Comparison of ENCODE assay signal across 13 cellular contexts in genomic region chr2:191979221-191979730, GRCh38.
A peak's percentile ranks its signal among the peaks of the same experiment; 100 is the strongest.
DNase-seq lines count a peak whose midpoint lies in the region; ATAC-seq and TF ChIP-seq lines count a peak whose summit lies in the region.
"Had no signal": no experiment of that assay in that cellular context is flagged by ENCODE, and none has a peak within 500 bp of the region (broad histone marks: within the 10 kb centered on the region; RNA-seq: fewer than 3 reads in every experiment).

No MANE protein-coding gene starts in this region.

- CTCF ChIA-PET in WTC11 (lab: Charles Lee), result interaction anchor here (0.7 to 1.7 kb wide), 3 partner anchors 46 to 183 kb away, joined by 3 to 6 read pairs (median 3); no protein-coding TSS in a partner anchor

- no peak overlapping the region for H3K23ac ChIP-seq in mesendoderm (ENCODE audit: low read length)

- intact Hi-C loops in colonic mucosa (cut with DNase I), result no loop called here

- in situ Hi-C loops in HAP-1 (cut with MboI; ENCODE audit: low sequenced_read_pairs), result no loop called here

- no peak overlapping the region for H2BK15ac ChIP-seq in mesendoderm (replicated peaks; ENCODE audit: low read depth)

- H3K27me3 Mint-ChIP-seq in WTC11 (ENCODE audit: low read depth), result no peaks in the 10 kb centered on the region

- DNase-seq in HAP-1 (ENCODE audit: low spot score in 2 of 2) (peak; percentile 62 to 99), WTC11 (ENCODE audit: low spot score) (no peak), mesendoderm (no peak), NCI-H2081 (lab: John Stamatoyannopoulos, UW) (no peak), colonic mucosa (no peak)
- DNase-seq: ACHN; CD4-positive, CD25-positive, alpha-beta regulatory T cell; DMS53; GF-D8 had no signal

- H3K36me3 Mint-ChIP-seq in WTC11, result peaks cover 3% of the 10 kb centered on the region; the same call in 1 of the 2 replicates
- H3K36me3 Mint-ChIP-seq: CD4-positive, CD25-positive, alpha-beta regulatory T cell had no signal

- no peaks in the 10 kb centered on the region for H3K27me3 ChIP-seq in HAP-1 (ENCODE audit: low read depth)
- no peaks in the 10 kb centered on the region for H3K27me3 ChIP-seq in iPS-18a (ENCODE audit: control insufficient read depth, insufficient read depth, low read length)
- H3K27me3 ChIP-seq in mesendoderm (ENCODE audit: insufficient read depth, low read length, poor library complexity), result no peaks in the 10 kb centered on the region
- H3K27me3 ChIP-seq in colonic mucosa, result no peaks in the 10 kb centered on the region
- H3K27me3 ChIP-seq: BLaER1 treated with 17β-estradiol and CSF1 and Interleukin-3, amounts not matched to agents 10 nM and 100 nM had no signal

- H3K56ac ChIP-seq in mesendoderm (ENCODE audit: low read length), result no peak overlapping the region

- peak overlapping the region; percentile 34 for H3K27ac Mint-ChIP-seq in WTC11
- H3K27ac Mint-ChIP-seq: CD4-positive, CD25-positive, alpha-beta regulatory T cell had no signal

- no peaks in the 10 kb centered on the region for H3K79me1 ChIP-seq in mesendoderm (ENCODE audit: low read length)

- H3K79me2 ChIP-seq in mesendoderm (ENCODE audit: control insufficient read depth, insufficient read depth, low read length), result no peaks in the 10 kb centered on the region

- H3K9me3 Mint-ChIP-seq in WTC11, result peaks cover 8% of the 10 kb centered on the region
- H3K9me3 Mint-ChIP-seq: CD4-positive, CD25-positive, alpha-beta regulatory T cell had no signal

- H3K4me2 ChIP-seq in mesendoderm (ENCODE audit: low read length), result no peak overlapping the region
- H3K4me2 ChIP-seq: BLaER1 treated with 17β-estradiol and CSF1 and Interleukin-3, amounts not matched to agents 10 nM and 100 nM had no signal

- 0 out of 2 replicates have a peak overlapping the region, but pooled peaks have one; percentile 19 for H3K4me3 Mint-ChIP-seq in WTC11
- H3K4me3 Mint-ChIP-seq: CD4-positive, CD25-positive, alpha-beta regulatory T cell had no signal

- H3K4ac ChIP-seq in mesendoderm (ENCODE audit: low read depth, low read length), result no peak overlapping the region

- H3K4me1 ChIP-seq in HAP-1 (peaks cover 17% of the 10 kb centered on the region), iPS-18a (ENCODE audit: control insufficient read depth, low read depth, low read length) (peaks cover 23% of the 10 kb centered on the region), mesendoderm (ENCODE audit: control insufficient read depth, low read depth, low read length) (no peaks in the 10 kb centered on the region), colonic mucosa (no peaks in the 10 kb centered on the region)
- H3K4me1 ChIP-seq: BLaER1 treated with 17β-estradiol and CSF1 and Interleukin-3, amounts not matched to agents 10 nM and 100 nM had no signal

- no peak overlapping the region for H2BK120ac ChIP-seq in mesendoderm (ENCODE audit: low read depth, low read length)

- H3K4me3 ChIP-seq in HAP-1 (no peak overlapping the region), iPS-18a (ENCODE audit: low read length) (peak overlapping the region; percentile 18), mesendoderm (ENCODE audit: low read length) (no peak overlapping the region), colonic mucosa (no peak overlapping the region)
- H3K4me3 ChIP-seq: BLaER1 treated with 17β-estradiol and CSF1 and Interleukin-3, amounts not matched to agents 10 nM and 100 nM had no signal

- ATAC-seq in WTC11 (peak; percentile 39; the same call in 1 of the 2 replicates), GM21367 (IDR thresholded peaks at IDR 0.05; ENCODE audit: unreplicated experiment) (no peak)
- ATAC-seq: HepG2 had no signal

- no peak overlapping the region for H3K18ac ChIP-seq in mesendoderm (ENCODE audit: low read length)

- H3K9ac ChIP-seq in iPS-18a (ENCODE audit: low read length), result no peak overlapping the region
- no peak overlapping the region for H3K9ac ChIP-seq in mesendoderm (ENCODE audit: low read length)
- no peak overlapping the region for H3K9ac ChIP-seq in colonic mucosa (ENCODE audit: low read depth in 2 of 2, low read length in 2 of 2)
- H3K9ac ChIP-seq: BLaER1 treated with 17β-estradiol and CSF1 and Interleukin-3, amounts not matched to agents 10 nM and 100 nM had no signal

- POLR2A ChIA-PET in WTC11 (lab: Charles Lee), result no interaction called here

- H3K4me1 Mint-ChIP-seq in WTC11, result peaks cover 38% of the 10 kb centered on the region
- H3K4me1 Mint-ChIP-seq: CD4-positive, CD25-positive, alpha-beta regulatory T cell had no signal

- no peaks in the 10 kb centered on the region for H3K9me3 ChIP-seq in HAP-1
- H3K9me3 ChIP-seq in iPS-18a (ENCODE audit: control insufficient read depth, low read depth, low read length), result no peaks in the 10 kb centered on the region
- no peaks in the 10 kb centered on the region for H3K9me3 ChIP-seq in colonic mucosa
- H3K9me3 ChIP-seq: BLaER1 treated with 17β-estradiol and CSF1 and Interleukin-3, amounts not matched to agents 10 nM and 100 nM had no signal

- H3K27ac ChIP-seq in iPS-18a (ENCODE audit: low read length) (no peak overlapping the region), mesendoderm (ENCODE audit: low read depth, low read length) (no peak overlapping the region), colonic mucosa (no peak overlapping the region)
- H3K27ac ChIP-seq: BLaER1 treated with 17β-estradiol and CSF1 and Interleukin-3, amounts not matched to agents 10 nM and 100 nM had no signal

- no peak overlapping the region for H4K5ac ChIP-seq in mesendoderm (ENCODE audit: low read length)

- WGBS in mesendoderm (ENCODE audit: extremely low coverage, insufficient coverage, low lambda C conversion rate), result no CpG with 5 or more reads among the region's 2 CpGs

- no peak overlapping the region for H4K8ac ChIP-seq in mesendoderm (ENCODE audit: low read depth, low read length)

- TF ChIP-seq CTCF in WTC11 (IDR thresholded peaks at IDR 0.05), result no peak
- TF ChIP-seq CTCF in colonic mucosa (IDR thresholded peaks at IDR 0.05), result no peak

- H2BK5ac ChIP-seq in mesendoderm (ENCODE audit: low read length), result no peak overlapping the region

- H2AK5ac ChIP-seq in mesendoderm (ENCODE audit: low read length), result no peak overlapping the region

- H3K36me3 ChIP-seq in HAP-1 (replicated peaks), result no peaks in the 10 kb centered on the region
- H3K36me3 ChIP-seq in iPS-18a (ENCODE audit: control insufficient read depth, low read depth, low read length), result no peaks in the 10 kb centered on the region
- no peaks in the 10 kb centered on the region for H3K36me3 ChIP-seq in mesendoderm (ENCODE audit: control insufficient read depth, insufficient read depth, low read length)
- H3K36me3 ChIP-seq in colonic mucosa, result no peaks in the 10 kb centered on the region
- H3K36me3 ChIP-seq: BLaER1 treated with 17β-estradiol and CSF1 and Interleukin-3, amounts not matched to agents 10 nM and 100 nM had no signal

TF ChIP-seq in WTC11, 78 proteins besides CTCF, POLR2A, EP300 and RAD21 (continues in another document):
- no peak for TF ChIP-seq FOXP1 (CRISPR knock-in tag; IDR thresholded peaks at IDR 0.05; ENCODE audit: borderline replicate concordance)
- TF ChIP-seq GRHL2 (CRISPR knock-in tag; IDR thresholded peaks at IDR 0.05; ENCODE audit: insufficient replicate concordance, severe bottlenecking), result no peak
- TF ChIP-seq ATF6 (CRISPR knock-in tag; IDR thresholded peaks at IDR 0.05), result no peak
- no peak for TF ChIP-seq CBFB (CRISPR knock-in tag; IDR thresholded peaks at IDR 0.05; ENCODE audit: low read depth)
- no peak for TF ChIP-seq NR3C1 (CRISPR knock-in tag; conservative IDR thresholded peaks at IDR 0.05; ENCODE audit: low read depth)
- no peak for TF ChIP-seq GTF2I (CRISPR knock-in tag; conservative IDR thresholded peaks at IDR 0.05)
- no peak for TF ChIP-seq ZNF121 (CRISPR knock-in tag; IDR thresholded peaks at IDR 0.05)
- no peak for TF ChIP-seq NFE2L1 (CRISPR knock-in tag; IDR thresholded peaks at IDR 0.05)
- no peak for TF ChIP-seq MYBL2 (CRISPR knock-in tag; IDR thresholded peaks at IDR 0.05)
- no peak for TF ChIP-seq E2F5 (CRISPR knock-in tag; IDR thresholded peaks at IDR 0.05)

Comparison
In these comparisons a context has a peak if more than half of its experiments do, and no peak if none do; other contexts are left out.
1. DNase-seq: peak in HAP-1 (2 of 2); none in WTC11 (single experiment), mesendoderm (single experiment), NCI-H2081 (0 of 2) and colonic mucosa (single experiment).